ENCODE assay signal across 11 cellular contexts in genomic region chr2:105388971-105389381, GRCh38. TPM values are rescaled to one million over a fixed set of nuclear protein-coding genes. Genes with fewer than 3 reads are reported as not detected.
DNase-seq lines count a peak whose midpoint lies in the region; ATAC-seq and TF ChIP-seq lines count a peak whose summit lies in the region.
"Had no signal": no experiment of that assay in that cellular context is flagged by ENCODE, and none has a peak within 500 bp of the region (broad histone marks: within the 10 kb centered on the region; RNA-seq: fewer than 3 reads in every experiment).

No MANE protein-coding gene starts in this region.

- intact Hi-C loops in body of pancreas (cut with DNase I) = no loop called here

- H2AFZ ChIP-seq in smooth muscle cell (ENCODE audit: low read depth) = no peak overlapping the region

- H3F3A ChIP-seq in smooth muscle cell (ENCODE audit: low read depth) = peaks cover 4% of the 10 kb centered on the region

- H3K4me3 ChIP-seq in body of pancreas = no peak overlapping the region
- no peak overlapping the region for H3K4me3 ChIP-seq in right atrium auricular region
- H3K4me3 ChIP-seq in smooth muscle cell = no peak overlapping the region

- peak; percentile 27 for ATAC-seq in body of pancreas
- ATAC-seq in HG02885 (IDR thresholded peaks at IDR 0.05; ENCODE audit: poor library complexity, unreplicated experiment) = no peak
- ATAC-seq: stimulated activated memory B cell treated with anti-CD40 and anti-IgM and Interleukin-4, amounts not matched to agents 10 μg/mL and 1 μg/mL and 100 μg/mL, for 72 hours had no signal

- TF ChIP-seq CTCF in body of pancreas (IDR thresholded peaks at IDR 0.05) = no peak
- no peak for TF ChIP-seq CTCF in right atrium auricular region (IDR thresholded peaks at IDR 0.05)
- TF ChIP-seq CTCF in smooth muscle cell (IDR thresholded peaks at IDR 0.05; ENCODE audit: borderline replicate concordance, insufficient read depth, poor library complexity, severe bottlenecking) = no peak

- H3K27me3 ChIP-seq in body of pancreas (no peaks in the 10 kb centered on the region), right atrium auricular region (no peaks in the 10 kb centered on the region), smooth muscle cell (ENCODE audit: low read depth) (no peaks in the 10 kb centered on the region)

- DNase-seq in H4 (ENCODE audit: low spot score) = peak; percentile 72
- DNase-seq in body of pancreas = no peak
- DNase-seq in right atrium auricular region (ENCODE audit: low spot score) = no peak
- DNase-seq in smooth muscle cell (lab: John Stamatoyannopoulos, UW; ENCODE audit: unreplicated experiment) = no peak
- DNase-seq in cerebellar nuclear complex (lab: John Stamatoyannopoulos, UW) = no peak
- DNase-seq in SW480 (ENCODE audit: low spot score) = no peak
- DNase-seq in caudate nucleus (lab: John Stamatoyannopoulos, UW) = no peak
- DNase-seq: NCI-H82; stimulated activated CD4-positive, alpha-beta T cell treated with anti-CD3 and anti-CD28 coated beads, Interleukin-12 subunit alpha, Interleukin-12 subunit beta, amount 100 ng/mL, for 4 hours had no signal

- TF ChIP-seq POLR2A in body of pancreas (IDR thresholded peaks at IDR 0.05) = no peak

- H3K79me2 ChIP-seq in smooth muscle cell (ENCODE audit: low read depth) = peaks cover 94% of the 10 kb centered on the region

- peak overlapping the region; percentile 57 for H3K4me2 ChIP-seq in smooth muscle cell

- H3K9me3 ChIP-seq in body of pancreas = no peaks in the 10 kb centered on the region
- no peaks in the 10 kb centered on the region for H3K9me3 ChIP-seq in right atrium auricular region
- H3K9me3 ChIP-seq in smooth muscle cell (replicated peaks; ENCODE audit: low read depth) = no peaks in the 10 kb centered on the region

- H3K4me1 ChIP-seq in body of pancreas = no peaks in the 10 kb centered on the region
- H3K4me1 ChIP-seq in right atrium auricular region = peaks cover 0 to 37% of the 10 kb centered on the region in 2 donors
- H3K4me1 ChIP-seq in smooth muscle cell (ENCODE audit: low read depth) = peaks cover 4% of the 10 kb centered on the region

- WGBS in body of pancreas, 2 donors = 59 to 60% methylated on average over 8 of the region's 8 CpGs
- 57% methylated on average over 8 of the region's 8 CpGs for WGBS in smooth muscle cell (ENCODE audit: low lambda C conversion rate)

- H3K27ac ChIP-seq in body of pancreas = no peak overlapping the region
- H3K27ac ChIP-seq in right atrium auricular region = peak overlapping the region; percentile 12 to 58
- H3K27ac ChIP-seq in smooth muscle cell (ENCODE audit: low read depth) = peak overlapping the region; percentile 70
- H3K27ac ChIP-seq in caudate nucleus (ENCODE audit: low read depth, low read length) = no peak overlapping the region

- peaks cover 97% of the 10 kb centered on the region for H4K20me1 ChIP-seq in smooth muscle cell (ENCODE audit: low read depth)

- H3K36me3 ChIP-seq in body of pancreas (replicated peaks in 1 of 2; ENCODE audit: insufficient read depth in 1 of 2, low read depth in 2 of 2) = no peaks in the 10 kb centered on the region
- H3K36me3 ChIP-seq in right atrium auricular region = peaks cover 24% of the 10 kb centered on the region
- H3K36me3 ChIP-seq in smooth muscle cell (ENCODE audit: low read depth) = peaks cover 21% of the 10 kb centered on the region

- H3K9ac ChIP-seq in smooth muscle cell (ENCODE audit: low read depth) = no peak overlapping the region

RNA-seq across cellular contexts. Expression of gene FHL2, which starts 9.9 kb away (rescaled TPM):
- 163 and 195 TPM in 2 replicates for total RNA-seq in H4 (2014; rRNA removed; shearing (Covaris generic))
- 10 to 100 TPM in 1 of 2 donors, 1 to 10 TPM in 1; 3.6 to 21.8 TPM for total RNA-seq in body of pancreas
- 100 to 1,000 TPM; 141 to 356 TPM for total RNA-seq in right atrium auricular region
- total RNA-seq in smooth muscle cell = 67.6 and 98.0 TPM in 2 replicates
- 64.1 and 82.8 TPM in 2 replicates for polyA plus RNA-seq in smooth muscle cell

RNA-seq across cellular contexts. Expression of gene C2orf49, which starts 51.6 kb away (rescaled TPM):
- 12.1 and 18.1 TPM in 2 replicates for total RNA-seq in H4 (2014; rRNA removed; shearing (Covaris generic))
- total RNA-seq in body of pancreas (10 to 100 TPM in 1 of 2 donors, 1 to 10 TPM in 1; 7.9 to 15.3 TPM), right atrium auricular region (10 to 100 TPM; 15.5 to 18.0 TPM), smooth muscle cell (23.2 and 37.7 TPM in 2 replicates)
- polyA plus RNA-seq in smooth muscle cell = 17.9 and 18.8 TPM in 2 replicates

RNA-seq across cellular contexts. Expression of gene TGFBRAP1, which starts 59.4 kb away (rescaled TPM):
- total RNA-seq in H4 (2014; rRNA removed; shearing (Covaris generic)) = 13.8 and 14.6 TPM in 2 replicates
- total RNA-seq in body of pancreas = 10 to 100 TPM; 11.2 to 12.9 TPM
- total RNA-seq in right atrium auricular region = 10 to 100 TPM; 13.3 to 15.8 TPM
- 10.5 and 11.8 TPM in 2 replicates for total RNA-seq in smooth muscle cell
- 8.9 and 14.5 TPM in 2 replicates for polyA plus RNA-seq in smooth muscle cell

Comparison
In these comparisons a context has a peak if more than half of its experiments do, and no peak if none do; other contexts are left out.
1. H3K27ac ChIP-seq: peak in right atrium auricular region (2 of 2) and smooth muscle cell (single experiment); none in body of pancreas (0 of 4) and caudate nucleus (single experiment).